4 cellular contexts compared by ENCODE assay signal in genomic region chr17:31528291-31528874, GRCh38.
A peak's percentile ranks its signal among the peaks of the same experiment; 100 is the strongest.
TF ChIP-seq lines count a peak whose summit lies in the region.

No MANE protein-coding gene starts in this region.

TF ChIP-seq in SK-N-SH, 30 proteins besides CTCF, POLR2A, EP300 and RAD21:
- TF ChIP-seq TCF12 (IDR thresholded peaks at IDR 0.05), result no peak

TF ChIP-seq in SK-N-SH treated with all-trans-retinoic acid at 6 μM for 48 hours, 23 proteins besides CTCF, POLR2A, EP300 and RAD21:
- no peak for TF ChIP-seq TSHZ2 (CRISPR knock-in tag; IDR thresholded peaks at IDR 0.05)

TF ChIP-seq in IMR-90, 13 proteins besides CTCF, POLR2A, EP300 and RAD21:
- TF ChIP-seq CHD1 (IDR thresholded peaks at IDR 0.05; ENCODE audit: low read depth, low read length), result no peak
- TF ChIP-seq MAFK (IDR thresholded peaks at IDR 0.05; ENCODE audit: low read depth, low read length), result no peak

TF ChIP-seq in K562, 482 proteins besides CTCF, POLR2A, EP300 and RAD21:
- TF ChIP-seq POLR2G (IDR thresholded peaks at IDR 0.05; ENCODE audit: low read depth, low read length) (0 out of 2 replicates have a peak, but pooled peaks have one; percentile 35), ZBTB5 (IDR thresholded peaks at IDR 0.05) (no peak)
TF ChIP-seq in K562: peak in this region for 1.
